15 cellular contexts compared by ENCODE assay signal in the genomic region with DNA sequence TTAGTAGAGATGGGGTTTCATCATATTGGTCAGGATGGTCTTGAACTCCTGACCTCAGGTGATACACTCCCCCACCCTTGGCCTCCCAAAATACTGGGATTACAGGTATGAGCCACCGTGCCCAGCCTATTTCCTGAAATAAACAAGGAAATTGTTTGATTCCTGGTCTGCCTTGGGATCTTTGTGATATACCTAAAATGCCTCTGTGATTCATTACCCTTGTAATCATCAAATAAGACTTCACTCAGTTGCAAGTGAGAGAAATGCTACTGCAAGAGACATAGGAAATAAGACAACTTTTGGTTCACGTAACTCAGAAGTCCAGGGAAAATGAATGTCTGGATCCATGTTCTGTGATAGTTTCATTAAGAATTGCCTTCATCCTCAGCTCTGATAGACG.
DNase-seq lines count a peak whose midpoint lies in the region; ATAC-seq and TF ChIP-seq lines count a peak whose summit lies in the region.
"Had no signal": no experiment of that assay in that cellular context is flagged by ENCODE, and none has a peak within 500 bp of the region (broad histone marks: within the 10 kb centered on the region; RNA-seq: fewer than 3 reads in every experiment).

No MANE protein-coding gene starts in this region.

- H3K27me3 ChIP-seq in breast epithelium: no peaks in the 10 kb centered on the region
- H3K27me3 ChIP-seq: BE2C had no signal

- H3K4me1 ChIP-seq in breast epithelium: no peaks in the 10 kb centered on the region
- H3K4me1 ChIP-seq: BE2C had no signal

- no peak for TF ChIP-seq CTCF in breast epithelium (IDR thresholded peaks at IDR 0.05)
- no peak for TF ChIP-seq CTCF in MCF 10A (IDR thresholded peaks at IDR 0.05; ENCODE audit: unreplicated experiment)
- no peak for TF ChIP-seq CTCF in VCaP (conservative IDR thresholded peaks at IDR 0.05)

- H3K9me3 ChIP-seq in breast epithelium: no peaks in the 10 kb centered on the region
- H3K9me3 ChIP-seq: BE2C had no signal

- H3K27ac ChIP-seq in breast epithelium: peak overlapping the region; percentile 62 to 80
- peak overlapping the region; percentile 71; the same call in 1 of the 2 replicates for H3K27ac ChIP-seq in VCaP
- peak overlapping the region; percentile 78 for H3K27ac ChIP-seq in epithelial cell of prostate
- H3K27ac ChIP-seq: C4-2B had no signal

- intact Hi-C loops in breast epithelium (cut with DNase I; ENCODE audit: low total_unique reads): no loop called here
- intact Hi-C loops in MCF 10A (cut with micrococcal nuclease): no loop called here

- no peak overlapping the region for H3K4me3 ChIP-seq in breast epithelium
- H3K4me3 ChIP-seq: GM23338 had no signal

- H3K9me3 Mint-ChIP-seq in MCF 10A (ENCODE audit: unreplicated experiment): no peaks in the 10 kb centered on the region
- H3K9me3 Mint-ChIP-seq in stimulated activated memory B cell treated with anti-CD40 and anti-IgM and Interleukin-4, amounts not matched to agents 10 μg/mL and 1 μg/mL and 100 μg/mL, for 72 hours: no peaks in the 10 kb centered on the region
- H3K9me3 Mint-ChIP-seq: GM23338, IgD-negative memory B cell had no signal

- DNase-seq in breast epithelium (ENCODE audit: low spot score in 2 of 2) (no peak), MCF 10A (ENCODE audit: unreplicated experiment) (no peak), epithelial cell of prostate (ENCODE audit: low read depth, low spot score) (no peak)
- DNase-seq in activated CD8-positive, alpha-beta memory T cell treated with anti-CD3 and anti-CD28 coated beads, Interleukin-2, amount 50 U/mL, for 48 hours: no peak
- DNase-seq: BE2C; CD4-positive, alpha-beta memory T cell; DMS153; H7 had no signal

- no peak overlapping the region for H3K27ac Mint-ChIP-seq in MCF 10A (ENCODE audit: low read depth, unreplicated experiment)
- peak overlapping the region; percentile 89 for H3K27ac Mint-ChIP-seq in stimulated activated memory B cell treated with anti-CD40 and anti-IgM and Interleukin-4, amounts not matched to agents 10 μg/mL and 1 μg/mL and 100 μg/mL, for 72 hours
- H3K27ac Mint-ChIP-seq: CD4-positive, alpha-beta memory T cell; IgD-negative memory B cell had no signal

- peaks cover 6% of the 10 kb centered on the region for H3K4me1 Mint-ChIP-seq in MCF 10A (ENCODE audit: insufficient read depth, unreplicated experiment)
- H3K4me1 Mint-ChIP-seq in stimulated activated memory B cell treated with anti-CD40 and anti-IgM and Interleukin-4, amounts not matched to agents 10 μg/mL and 1 μg/mL and 100 μg/mL, for 72 hours: peaks cover 40% of the 10 kb centered on the region
- H3K4me1 Mint-ChIP-seq: CD4-positive, alpha-beta memory T cell had no signal

- no peaks in the 10 kb centered on the region for H3K27me3 Mint-ChIP-seq in MCF 10A (ENCODE audit: insufficient read depth, unreplicated experiment)
- no peaks in the 10 kb centered on the region for H3K27me3 Mint-ChIP-seq in stimulated activated memory B cell treated with anti-CD40 and anti-IgM and Interleukin-4, amounts not matched to agents 10 μg/mL and 1 μg/mL and 100 μg/mL, for 72 hours
- H3K27me3 Mint-ChIP-seq: IgD-negative memory B cell had no signal

- POLR2A ChIA-PET in MCF 10A (lab: Yijun Ruan, JAX): no interaction called here

- CTCF ChIA-PET in MCF 10A (lab: Yijun Ruan, JAX): interaction anchor here (0.6 kb wide), 1 partner anchor 66 kb away, joined by 4 read pairs; no protein-coding TSS in a partner anchor

- BruUV-seq in MCF 10A (replicated peaks; lab: Mats Ljungman, UMichigan): no TSS peak

- H3K4me3 Mint-ChIP-seq in MCF 10A (ENCODE audit: unreplicated experiment): no peak overlapping the region
- H3K4me3 Mint-ChIP-seq in stimulated activated memory B cell treated with anti-CD40 and anti-IgM and Interleukin-4, amounts not matched to agents 10 μg/mL and 1 μg/mL and 100 μg/mL, for 72 hours: no peak overlapping the region
- H3K4me3 Mint-ChIP-seq: CD4-positive, alpha-beta memory T cell; GM23338 had no signal

- peaks cover 3% of the 10 kb centered on the region for H3K36me3 Mint-ChIP-seq in MCF 10A (ENCODE audit: insufficient read depth, unreplicated experiment)
- H3K36me3 Mint-ChIP-seq in stimulated activated memory B cell treated with anti-CD40 and anti-IgM and Interleukin-4, amounts not matched to agents 10 μg/mL and 1 μg/mL and 100 μg/mL, for 72 hours: no peaks in the 10 kb centered on the region
- H3K36me3 Mint-ChIP-seq: CD4-positive, alpha-beta memory T cell had no signal

- no peaks in the 10 kb centered on the region for H3K36me3 ChIP-seq in breast epithelium
- H3K36me3 ChIP-seq: BE2C had no signal

- TF ChIP-seq POLR2A in breast epithelium (IDR thresholded peaks at IDR 0.05): no peak

- no peak for ATAC-seq in stimulated activated memory B cell treated with anti-CD40 and anti-IgM and Interleukin-4, amounts not matched to agents 10 μg/mL and 1 μg/mL and 100 μg/mL, for 72 hours
- ATAC-seq in GM19351 (IDR thresholded peaks at IDR 0.05; ENCODE audit: unreplicated experiment) (no peak), HG03565 (IDR thresholded peaks at IDR 0.05; ENCODE audit: unreplicated experiment) (no peak)
- ATAC-seq: GM23338 had no signal
